In the genomic region with DNA sequence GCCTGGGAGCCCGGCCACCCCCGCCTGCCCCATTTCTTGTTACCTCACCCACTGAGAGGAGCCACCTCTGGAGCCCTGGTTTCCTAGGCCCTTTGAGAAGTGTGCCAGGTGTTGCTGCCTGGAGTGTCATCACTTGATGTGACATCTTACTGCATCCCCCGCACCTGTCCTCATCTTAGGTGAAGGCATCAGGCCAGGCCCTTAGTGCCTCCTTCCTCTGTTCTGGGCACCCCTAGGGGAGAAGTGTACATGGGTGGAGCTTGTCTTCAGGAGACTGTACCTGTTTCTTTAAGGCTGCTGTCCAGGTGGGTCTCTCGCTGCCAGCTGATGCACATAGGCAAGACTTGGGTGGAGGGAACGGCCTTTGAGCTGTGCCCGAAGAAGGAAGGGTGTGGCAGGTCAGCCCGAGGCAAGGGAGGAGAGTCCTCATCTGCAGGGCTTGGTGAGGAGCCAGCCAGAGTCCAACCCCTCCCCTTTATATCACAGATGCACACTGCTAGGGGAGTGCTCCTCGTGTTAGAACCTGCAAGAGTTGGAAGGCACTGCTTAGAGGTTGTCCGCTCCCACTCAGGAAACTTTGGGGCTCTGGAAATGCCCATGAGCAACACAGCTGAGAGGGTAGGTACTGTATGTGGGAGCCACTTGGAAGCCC, we compare ENCODE assay signal across 8 cellular contexts. TPM values are rescaled to one million over a fixed set of nuclear protein-coding genes. Genes with fewer than 3 reads are reported as not detected.
DNase-seq lines count a peak whose midpoint lies in the region; ATAC-seq and TF ChIP-seq lines count a peak whose summit lies in the region.

No MANE protein-coding gene starts in this region.

- CTCF ChIA-PET in HEK293T (lab: Yijun Ruan, JAX), result no interaction called here

- H3K4me1 Mint-ChIP-seq in activated naive CD8-positive, alpha-beta T cell treated with anti-CD3 and anti-CD28 coated beads for 36 hours, result peaks cover 86% of the 10 kb centered on the region
- H3K4me1 Mint-ChIP-seq in natural killer cell, result peaks cover 80 to 86% of the 10 kb centered on the region in 2 donors

- peak overlapping the region; percentile 64 for H3K4me3 Mint-ChIP-seq in activated naive CD8-positive, alpha-beta T cell treated with anti-CD3 and anti-CD28 coated beads for 36 hours
- peak overlapping the region; percentile 41 for H3K4me3 Mint-ChIP-seq in natural killer cell

- H3K9me3 Mint-ChIP-seq in activated naive CD8-positive, alpha-beta T cell treated with anti-CD3 and anti-CD28 coated beads for 36 hours, result peaks cover 3% of the 10 kb centered on the region
- H3K9me3 Mint-ChIP-seq in natural killer cell, result no peaks in the 10 kb centered on the region

- H3K36me3 Mint-ChIP-seq in activated naive CD8-positive, alpha-beta T cell treated with anti-CD3 and anti-CD28 coated beads for 36 hours, result peaks cover 48% of the 10 kb centered on the region
- no peaks in the 10 kb centered on the region for H3K36me3 Mint-ChIP-seq in natural killer cell

- POLR2A ChIA-PET in HEK293T (lab: Yijun Ruan, JAX), result interaction anchor here (0.7 kb wide), 1 partner anchor 752 kb away, joined by 3 read pairs; no protein-coding TSS in a partner anchor

- no peaks in the 10 kb centered on the region for H3K27me3 Mint-ChIP-seq in activated naive CD8-positive, alpha-beta T cell treated with anti-CD3 and anti-CD28 coated beads for 36 hours
- H3K27me3 Mint-ChIP-seq in natural killer cell (ENCODE audit: low read depth in 2 of 2), result no peaks in the 10 kb centered on the region

- ATAC-seq in GM19452 (IDR thresholded peaks at IDR 0.05; ENCODE audit: unreplicated experiment) (peak; percentile 23), HG03159 (IDR thresholded peaks at IDR 0.05; ENCODE audit: unreplicated experiment) (peak; percentile 20), natural killer cell (peak in 1 of 3 donors; percentile 8)

- peak overlapping the region; percentile 97 for H3K27ac Mint-ChIP-seq in activated naive CD8-positive, alpha-beta T cell treated with anti-CD3 and anti-CD28 coated beads for 36 hours
- peak overlapping the region; percentile 88 to 91 for H3K27ac Mint-ChIP-seq in natural killer cell

- no peak for TF ChIP-seq CTCF in natural killer cell (IDR thresholded peaks at IDR 0.05)

- DNase-seq in activated naive CD8-positive, alpha-beta T cell treated with anti-CD3 and anti-CD28 coated beads for 36 hours, result no peak
- DNase-seq in natural killer cell, result no peak
- no peak for DNase-seq in NCI-H2107 treated with DMSO at 0.1 percent for 48 hours (lab: John Stamatoyannopoulos, UW; ENCODE audit: unreplicated experiment)
- DNase-seq in NCI-H2107 (lab: John Stamatoyannopoulos, UW), result no peak
- no peak for DNase-seq in iPS-NIHi7 (ENCODE audit: extremely low spot score)
- no peak for DNase-seq in HEK293T (ENCODE audit: extremely low spot score)

- intact Hi-C loops in natural killer cell (cut with micrococcal nuclease), result no loop called here

TF ChIP-seq in HEK293T, 16 proteins besides CTCF, POLR2A, EP300 and RAD21:
- TF ChIP-seq NFRKB (IDR thresholded peaks at IDR 0.05) (no peak), FOXM1 (IDR thresholded peaks at IDR 0.05; ENCODE audit: borderline replicate concordance) (no peak), FOXK2 (IDR thresholded peaks at IDR 0.05) (no peak), FOXA1 (IDR thresholded peaks at IDR 0.05) (no peak), CTBP1 (IDR thresholded peaks at IDR 0.05; ENCODE audit: borderline replicate concordance) (no peak)
- TF ChIP-seq, protein P1, sequence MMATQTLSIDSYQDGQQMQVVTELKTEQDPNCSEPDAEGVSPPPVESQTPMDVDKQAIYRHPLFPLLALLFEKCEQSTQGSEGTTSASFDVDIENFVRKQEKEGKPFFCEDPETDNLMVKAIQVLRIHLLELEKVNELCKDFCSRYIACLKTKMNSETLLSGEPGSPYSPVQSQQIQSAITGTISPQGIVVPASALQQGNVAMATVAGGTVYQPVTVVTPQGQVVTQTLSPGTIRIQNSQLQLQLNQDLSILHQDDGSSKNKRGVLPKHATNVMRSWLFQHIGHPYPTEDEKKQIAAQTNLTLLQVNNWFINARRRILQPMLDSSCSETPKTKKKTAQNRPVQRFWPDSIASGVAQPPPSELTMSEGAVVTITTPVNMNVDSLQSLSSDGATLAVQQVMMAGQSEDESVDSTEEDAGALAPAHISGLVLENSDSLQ (IDR thresholded peaks at IDR 0.05), result no peak

RNA-seq across cellular contexts. Expression of gene NCK2, which starts 45.9 kb away (rescaled TPM):
- total RNA-seq in activated naive CD8-positive, alpha-beta T cell treated with anti-CD3 and anti-CD28 coated beads for 36 hours, result 10 to 100 TPM; 76.1 to 78.1 TPM
- 10 to 100 TPM; 34.1 to 50.8 (median 43.0) TPM for total RNA-seq in natural killer cell
